32 cellular contexts compared by ENCODE assay signal in the genomic region with DNA sequence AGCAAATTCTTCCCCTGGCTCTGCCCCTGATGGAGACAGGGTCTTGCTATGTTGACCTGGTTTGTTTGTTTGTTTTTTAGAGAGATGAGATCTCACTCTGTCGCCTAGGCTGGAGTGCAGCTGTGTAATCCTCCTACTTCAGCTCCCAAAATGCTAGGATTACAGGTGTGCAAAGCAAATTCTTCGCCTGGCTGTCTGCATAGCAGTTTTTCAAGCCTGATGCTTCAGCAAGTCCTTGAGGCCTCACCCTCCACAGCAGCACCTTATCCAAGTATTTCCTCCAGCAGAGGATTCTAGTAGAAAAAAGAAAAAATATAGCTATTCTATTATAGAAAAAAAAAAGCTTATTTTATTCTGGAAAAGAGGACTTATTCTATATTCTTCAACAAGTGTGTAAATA.
"Had no signal": no experiment of that assay in that cellular context is flagged by ENCODE, and none has a peak within 500 bp of the region (broad histone marks: within the 10 kb centered on the region; RNA-seq: fewer than 3 reads in every experiment).

No MANE protein-coding gene starts in this region.

- H3K4me3 ChIP-seq: esophagus muscularis mucosa, heart left ventricle, left ventricle myocardium inferior, lung, ovary, prostate gland, sigmoid colon, tibial artery had no signal

- H3K36me3 ChIP-seq: brain microvascular endothelial cell, esophagus muscularis mucosa, heart left ventricle, left ventricle myocardium inferior, neutrophil, ovary, prostate gland, sigmoid colon, tibial artery, WERI-Rb-1 had no signal

- H3K4me1 ChIP-seq: esophagus muscularis mucosa, heart left ventricle, left ventricle myocardium inferior, prostate gland, sigmoid colon, tibial artery had no signal

- H3K9me3 Mint-ChIP-seq: activated naive CD4-positive, alpha-beta T cell treated with anti-CD3 and anti-CD28 coated beads for 36 hours; activated naive CD8-positive, alpha-beta T cell treated with anti-CD3 and anti-CD28 coated beads for 36 hours; dendritic cell treated with granulocyte-macrophage colony-stimulating factor and Interleukin-4, amounts not matched to agents 40 ng/mL and 50 ng/mL, for 4 days; endodermal cell; nephron; stimulated activated memory B cell treated with anti-CD40 and anti-IgM and Interleukin-4, amounts not matched to agents 10 μg/mL and 1 μg/mL and 100 μg/mL, for 72 hours; stimulated activated naive CD8-positive, alpha-beta T cell treated with anti-CD3 and anti-CD28 coated beads, Interleukin-15, amount 100 ng/mL, for 72 hours had no signal

- FAIRE-seq: astrocyte, urothelium cell line had no signal

- H3K27ac Mint-ChIP-seq: activated naive CD4-positive, alpha-beta T cell treated with anti-CD3 and anti-CD28 coated beads for 36 hours; activated naive CD8-positive, alpha-beta T cell treated with anti-CD3 and anti-CD28 coated beads for 36 hours; endodermal cell; stimulated activated memory B cell treated with anti-CD40 and anti-IgM and Interleukin-4, amounts not matched to agents 10 μg/mL and 1 μg/mL and 100 μg/mL, for 72 hours; stimulated activated naive CD8-positive, alpha-beta T cell treated with anti-CD3 and anti-CD28 coated beads, Interleukin-15, amount 100 ng/mL, for 72 hours had no signal

- H3K4me3 Mint-ChIP-seq: activated naive CD4-positive, alpha-beta T cell treated with anti-CD3 and anti-CD28 coated beads for 36 hours; activated naive CD8-positive, alpha-beta T cell treated with anti-CD3 and anti-CD28 coated beads for 36 hours; dendritic cell treated with granulocyte-macrophage colony-stimulating factor and Interleukin-4, amounts not matched to agents 40 ng/mL and 50 ng/mL, for 4 days; endodermal cell; nephron; stimulated activated memory B cell treated with anti-CD40 and anti-IgM and Interleukin-4, amounts not matched to agents 10 μg/mL and 1 μg/mL and 100 μg/mL, for 72 hours; stimulated activated naive CD8-positive, alpha-beta T cell treated with anti-CD3 and anti-CD28 coated beads, Interleukin-15, amount 100 ng/mL, for 72 hours had no signal

- H3K27ac ChIP-seq: brain microvascular endothelial cell, esophagus muscularis mucosa, foreskin keratinocyte, heart left ventricle, left ventricle myocardium inferior, neutrophil, ovary, prostate gland, sigmoid colon, tibial artery, WERI-Rb-1 had no signal

- ATAC-seq: activated CD4-positive, CD25-positive, alpha-beta regulatory T cell treated with anti-CD3 and anti-CD28 coated beads, Interleukin-2, amount 50 U/mL, for 24 hours; foreskin keratinocyte; heart left ventricle; stimulated activated memory B cell treated with anti-CD40 and anti-IgM and Interleukin-4, amounts not matched to agents 10 μg/mL and 1 μg/mL and 100 μg/mL, for 72 hours; stimulated activated naive CD8-positive, alpha-beta T cell treated with anti-CD3 and anti-CD28 coated beads, Interleukin-15, amount 100 ng/mL, for 72 hours had no signal

- H3K4me1 Mint-ChIP-seq: activated naive CD8-positive, alpha-beta T cell treated with anti-CD3 and anti-CD28 coated beads for 36 hours; endodermal cell; nephron; stimulated activated naive CD8-positive, alpha-beta T cell treated with anti-CD3 and anti-CD28 coated beads, Interleukin-15, amount 100 ng/mL, for 72 hours had no signal

- H3K27me3 Mint-ChIP-seq: dendritic cell treated with granulocyte-macrophage colony-stimulating factor and Interleukin-4, amounts not matched to agents 40 ng/mL and 50 ng/mL, for 4 days; stimulated activated memory B cell treated with anti-CD40 and anti-IgM and Interleukin-4, amounts not matched to agents 10 μg/mL and 1 μg/mL and 100 μg/mL, for 72 hours had no signal

- H3K9me3 ChIP-seq: esophagus muscularis mucosa, heart left ventricle, neutrophil, ovary, prostate gland, sigmoid colon, tibial artery had no signal

- H3K36me3 Mint-ChIP-seq: activated naive CD8-positive, alpha-beta T cell treated with anti-CD3 and anti-CD28 coated beads for 36 hours; stimulated activated memory B cell treated with anti-CD40 and anti-IgM and Interleukin-4, amounts not matched to agents 10 μg/mL and 1 μg/mL and 100 μg/mL, for 72 hours had no signal

- DNase-seq: activated CD4-positive, alpha-beta T cell treated with anti-CD3 and anti-CD28 coated beads for 48 hours; activated CD4-positive, alpha-beta T cell treated with anti-CD3 and anti-CD28 coated beads, Interleukin-2, amount 50 U/mL, for 48 hours; activated CD8-positive, alpha-beta memory T cell treated with anti-CD3 and anti-CD28 coated beads for 24 hours; activated effector memory CD4-positive, alpha-beta T cell treated with Interleukin-2 at 50 U/mL for 16 hours; activated naive CD4-positive, alpha-beta T cell treated with anti-CD3 and anti-CD28 coated beads for 36 hours; activated naive CD8-positive, alpha-beta T cell treated with anti-CD3 and anti-CD28 coated beads for 36 hours; brain microvascular endothelial cell; endodermal cell; foreskin keratinocyte; heart left ventricle; kidney glomerular epithelial cell; left ventricle myocardium inferior; mesendoderm; ovary; retina; sigmoid colon; stimulated activated CD4-positive, alpha-beta T cell treated with anti-CD3 and anti-CD28 coated beads, Interleukin-1b, Interleukin-23, amount 100 ng/mL, for 48 hours; stimulated activated CD4-positive, alpha-beta T cell treated with anti-CD3 and anti-CD28 coated beads, Interleukin-4, amount 100 ng/mL, for 4 hours; stimulated activated CD8-positive, alpha-beta memory T cell treated with anti-CD3 and anti-CD28 coated beads, Interleukin-4, amount 100 ng/mL, for 48 hours; stimulated activated naive CD8-positive, alpha-beta T cell treated with anti-CD3 and anti-CD28 coated beads, Interleukin-15, amount 100 ng/mL, for 72 hours; tibial artery; WERI-Rb-1 had no signal

- H3K27me3 ChIP-seq: brain microvascular endothelial cell, esophagus muscularis mucosa, foreskin keratinocyte, heart left ventricle, neutrophil, ovary, sigmoid colon, tibial artery had no signal
